Comparison of ENCODE assay signal across 32 cellular contexts in genomic region chrX:137041329-137041728, GRCh38. TPM values are rescaled to one million over a fixed set of nuclear protein-coding genes. Genes with fewer than 3 reads are reported as not detected.
DNase-seq lines count a peak whose midpoint lies in the region; ATAC-seq, FAIRE-seq and TF ChIP-seq lines count a peak whose summit lies in the region.
"Had no signal": no experiment of that assay in that cellular context is flagged by ENCODE, and none has a peak within 500 bp of the region (broad histone marks: within the 10 kb centered on the region; RNA-seq: fewer than 3 reads in every experiment).

No MANE protein-coding gene starts in this region.

- TF ChIP-seq EP300 in H1 (IDR thresholded peaks at IDR 0.05; ENCODE audit: borderline replicate concordance in 1 of 2, low read depth in 2 of 2, low read length in 2 of 2): no peak

- intact Hi-C loops in PC-3 (cut with micrococcal nuclease): no loop called here

- H3K9me3 Mint-ChIP-seq in activated naive CD4-positive, alpha-beta T cell treated with anti-CD3 and anti-CD28 coated beads, Interleukin-2, amount 50 U/mL, for 24 hours: no peaks in the 10 kb centered on the region
- H3K9me3 Mint-ChIP-seq in activated naive CD4-positive, alpha-beta T cell treated with anti-CD3 and anti-CD28 coated beads, Interleukin-2, amount 10 ng/mL, durations not matched to agents 7 days and 5 days: no peaks in the 10 kb centered on the region
- H3K9me3 Mint-ChIP-seq: CD8-positive, alpha-beta memory T cell had no signal

- H3K4me3 Mint-ChIP-seq in activated naive CD4-positive, alpha-beta T cell treated with anti-CD3 and anti-CD28 coated beads, Interleukin-2, amount 50 U/mL, for 24 hours: no peak overlapping the region
- no peak overlapping the region for H3K4me3 Mint-ChIP-seq in activated naive CD4-positive, alpha-beta T cell treated with anti-CD3 and anti-CD28 coated beads, Interleukin-2, amount 10 ng/mL, durations not matched to agents 7 days and 5 days
- H3K4me3 Mint-ChIP-seq: CD14-positive monocyte; CD4-positive, alpha-beta memory T cell; CD4-positive, CD25-positive, alpha-beta regulatory T cell; CD8-positive, alpha-beta memory T cell had no signal

- no peak overlapping the region for H3K14ac ChIP-seq in H1 (ENCODE audit: insufficient read length)

- BruUV-seq in PC-3 (replicated peaks; lab: Mats Ljungman, UMichigan): no TSS peak

- H3K4me1 Mint-ChIP-seq in activated naive CD4-positive, alpha-beta T cell treated with anti-CD3 and anti-CD28 coated beads, Interleukin-2, amount 50 U/mL, for 24 hours: no peaks in the 10 kb centered on the region
- no peaks in the 10 kb centered on the region for H3K4me1 Mint-ChIP-seq in activated naive CD4-positive, alpha-beta T cell treated with anti-CD3 and anti-CD28 coated beads, Interleukin-2, amount 10 ng/mL, durations not matched to agents 7 days and 5 days
- H3K4me1 Mint-ChIP-seq: CD14-positive monocyte; CD4-positive, alpha-beta memory T cell; CD4-positive, CD25-positive, alpha-beta regulatory T cell; CD8-positive, alpha-beta memory T cell had no signal

- H3K27ac ChIP-seq in PC-3 (ENCODE audit: low read length): no peak overlapping the region
- no peak overlapping the region for H3K27ac ChIP-seq in H1 (ENCODE audit: low read depth, low read length)
- H3K27ac ChIP-seq in epithelial cell of prostate: no peak overlapping the region
- H3K27ac ChIP-seq: 22Rv1, A549, BLaER1 had no signal

- H3K27me3 Mint-ChIP-seq in activated naive CD4-positive, alpha-beta T cell treated with anti-CD3 and anti-CD28 coated beads, Interleukin-2, amount 50 U/mL, for 24 hours: peaks cover 2% of the 10 kb centered on the region
- peaks cover 9% of the 10 kb centered on the region for H3K27me3 Mint-ChIP-seq in activated naive CD4-positive, alpha-beta T cell treated with anti-CD3 and anti-CD28 coated beads, Interleukin-2, amount 10 ng/mL, durations not matched to agents 7 days and 5 days

- H4K8ac ChIP-seq in H1 (ENCODE audit: extremely low read depth, insufficient read depth, low read length): no peak overlapping the region

- ATAC-seq in PC-3 (peak; percentile 38; the same call in 1 of the 2 replicates), HG02852 (IDR thresholded peaks at IDR 0.05; ENCODE audit: unreplicated experiment) (no peak)
- ATAC-seq: A549, GM12878 had no signal

- no peak for DNase-seq in activated naive CD4-positive, alpha-beta T cell treated with anti-CD3 and anti-CD28 coated beads, Interleukin-2, amount 10 ng/mL, durations not matched to agents 7 days and 5 days
- DNase-seq in PC-3 (peak; percentile 68), H1 (ENCODE audit: low read depth in 1 of 2, low spot score in 2 of 2) (no peak), epithelial cell of prostate (ENCODE audit: low read depth, low spot score) (peak; percentile 5), ACHN (no peak), NCI-H1092 (lab: John Stamatoyannopoulos, UW) (no peak)
- DNase-seq: BE2C; C1 segment of cervical spinal cord; CD4-positive, alpha-beta memory T cell; CD4-positive, CD25-positive, alpha-beta regulatory T cell; CD8-positive, alpha-beta memory T cell; COR-L47; DMS 273 treated with DMSO at 0.1 percent for 48 hours; DMS153; DMS53; DMS79; DND-41; EL; GDM1 had no signal

- H2AK5ac ChIP-seq in H1 (ENCODE audit: low read depth, low read length): no peak overlapping the region

- POLR2A ChIA-PET in PC-3 (lab: Charles Lee; ENCODE audit: unreplicated experiment): no interaction called here
- POLR2A ChIA-PET in H1 (lab: Charles Lee; ENCODE audit: partially characterized antibody): no interaction called here

- in situ Hi-C loops in ACHN (cut with HindIII; ENCODE audit: low pct_ligation_motif_present, low pct_unique_long_range_greater_than_20kb, low sequenced_read_pairs): no loop called here

- peak overlapping the region; percentile 2 for H3K27ac Mint-ChIP-seq in activated naive CD4-positive, alpha-beta T cell treated with anti-CD3 and anti-CD28 coated beads, Interleukin-2, amount 50 U/mL, for 24 hours
- no peak overlapping the region for H3K27ac Mint-ChIP-seq in activated naive CD4-positive, alpha-beta T cell treated with anti-CD3 and anti-CD28 coated beads, Interleukin-2, amount 10 ng/mL, durations not matched to agents 7 days and 5 days
- H3K27ac Mint-ChIP-seq: CD14-positive monocyte; CD4-positive, alpha-beta memory T cell; CD4-positive, CD25-positive, alpha-beta regulatory T cell; CD8-positive, alpha-beta memory T cell had no signal

- H4K20me1 ChIP-seq in PC-3 (ENCODE audit: low read length): no peaks in the 10 kb centered on the region
- H4K20me1 ChIP-seq in H1 (replicated peaks in 1 of 2; ENCODE audit: control insufficient read depth in 1 of 2, insufficient read depth in 2 of 2, low read length in 2 of 2): no peaks in the 10 kb centered on the region
- H4K20me1 ChIP-seq: BLaER1 had no signal

- no peak overlapping the region for H2BK20ac ChIP-seq in H1 (ENCODE audit: low read length)

- H3K9me2 ChIP-seq in PC-3 (replicated peaks; ENCODE audit: low read length): no peaks in the 10 kb centered on the region

- no peak for TF ChIP-seq POLR2A in H1 (IDR thresholded peaks at IDR 0.05; ENCODE audit: control extremely low read depth in 1 of 2, low read depth in 2 of 2, low read length in 2 of 2)

- no peak overlapping the region for H4K5ac ChIP-seq in H1 (ENCODE audit: insufficient read length, low read depth, low read length)

- no peak overlapping the region for H2BK12ac ChIP-seq in H1 (ENCODE audit: low read depth, low read length)

- H3K18ac ChIP-seq in H1 (ENCODE audit: extremely low read depth, low read length): no peak overlapping the region

- H3K27me3 ChIP-seq in PC-3 (ENCODE audit: low read length): peaks cover 8% of the 10 kb centered on the region; the same call in 1 of the 2 replicates
- peaks cover 0 to 4% (median under 1%) of the 10 kb centered on the region in 4 experiments; a peak in 3 of 7 replicates for H3K27me3 ChIP-seq in H1 (replicated peaks in 1 of 4; ENCODE audit: control insufficient read depth in 3 of 4, extremely low read depth in 1 of 4, insufficient read depth in 3 of 4, low read length in 3 of 4)

- H3F3A ChIP-seq in PC-3 (ENCODE audit: low read length, unreplicated experiment): no peaks in the 10 kb centered on the region

- peak; percentile 36 for FAIRE-seq in H1 (lab: Jason Lieb, UNC)
- FAIRE-seq: GM12878, GM12892, GM18507 had no signal

- peak overlapping the region; percentile 31; the same call in 1 of the 2 replicates for H2AFZ ChIP-seq in PC-3 (ENCODE audit: low read length)
- no peak overlapping the region for H2AFZ ChIP-seq in H1 (ENCODE audit: low read length)

- H3K4ac ChIP-seq in H1 (replicated peaks; ENCODE audit: insufficient read length, low read depth, low read length): no peak overlapping the region

- H2BK15ac ChIP-seq in H1 (ENCODE audit: low read length): no peak overlapping the region

- H4K91ac ChIP-seq in H1 (replicated peaks; ENCODE audit: insufficient read length, low read length): no peak overlapping the region

- no peak overlapping the region for H3K23ac ChIP-seq in H1 (ENCODE audit: insufficient read length)

- no peak overlapping the region for H2BK120ac ChIP-seq in H1 (replicated peaks; ENCODE audit: low read depth, low read length)

- TF ChIP-seq RAD21 in H1 (IDR thresholded peaks at IDR 0.05 in 1 of 2, conservative IDR thresholded peaks at IDR 0.05 in 1 of 2; ENCODE audit: low read depth in 2 of 2, low read length in 2 of 2): no peak

- no peak for TF ChIP-seq CTCF in PC-3 (conservative IDR thresholded peaks at IDR 0.05; ENCODE audit: low read depth, low read length)
- TF ChIP-seq CTCF in H1 (IDR thresholded peaks at IDR 0.05; ENCODE audit: control extremely low read depth in 1 of 3, insufficient read depth in 1 of 3, low read depth in 1 of 3, low read length in 3 of 3): no peak

- H3K79me1 ChIP-seq in H1 (ENCODE audit: low read depth, low read length): no peaks in the 10 kb centered on the region

- H3K9me3 ChIP-seq in PC-3 (ENCODE audit: low read length) (no peaks in the 10 kb centered on the region), H1 (ENCODE audit: insufficient read depth in 2 of 2, low read depth in 1 of 2, low read length in 1 of 2) (no peaks in the 10 kb centered on the region)
- H3K9me3 ChIP-seq: A549, BE2C, BLaER1 had no signal

- H3K23me2 ChIP-seq in H1 (ENCODE audit: low read depth, low read length): no peaks in the 10 kb centered on the region

- no peaks in the 10 kb centered on the region for H3K36me3 Mint-ChIP-seq in activated naive CD4-positive, alpha-beta T cell treated with anti-CD3 and anti-CD28 coated beads, Interleukin-2, amount 50 U/mL, for 24 hours
- H3K36me3 Mint-ChIP-seq in activated naive CD4-positive, alpha-beta T cell treated with anti-CD3 and anti-CD28 coated beads, Interleukin-2, amount 10 ng/mL, durations not matched to agents 7 days and 5 days: no peaks in the 10 kb centered on the region
- H3K36me3 Mint-ChIP-seq: CD14-positive monocyte; CD4-positive, alpha-beta memory T cell; CD4-positive, CD25-positive, alpha-beta regulatory T cell; CD8-positive, alpha-beta memory T cell had no signal

- H3K9ac ChIP-seq in PC-3 (ENCODE audit: low read length) (no peak overlapping the region), H1 (replicated peaks in 1 of 4; ENCODE audit: extremely low read depth in 1 of 4, low read depth in 3 of 4, low read length in 3 of 4) (no peak overlapping the region)
- H3K9ac ChIP-seq: BLaER1 had no signal

- H3K79me2 ChIP-seq in PC-3 (ENCODE audit: low read length) (no peaks in the 10 kb centered on the region), H1 (ENCODE audit: control insufficient read depth in 1 of 2, insufficient read depth in 2 of 2, low read length in 2 of 2) (no peaks in the 10 kb centered on the region)

- no peak overlapping the region for H3K56ac ChIP-seq in H1 (replicated peaks; ENCODE audit: insufficient read length, low read depth, low read length)

- H2BK5ac ChIP-seq in H1 (ENCODE audit: low read depth, low read length): no peak overlapping the region

- WGBS in H1 (ENCODE audit: extremely low coverage in 1 of 2, insufficient coverage in 1 of 2, insufficient read length in 1 of 2, insufficient replicate concordance in 2 of 2, low coverage in 1 of 2, low lambda C conversion rate in 2 of 2, missing lambda C conversion rate in 1 of 2), 2 experiments: 86% methylated on average over 3 of the region's 3 CpGs; no CpG with 5 or more reads in 1 of the 2 experiments

- H3K4me2 ChIP-seq in PC-3 (ENCODE audit: low read length): peak overlapping the region; percentile 44
- no peak overlapping the region for H3K4me2 ChIP-seq in H1 (ENCODE audit: insufficient read depth in 1 of 2, low read depth in 2 of 2, low read length in 2 of 2)
- H3K4me2 ChIP-seq: A549, BLaER1 had no signal

- H3K4me3 ChIP-seq in PC-3 (ENCODE audit: low read length) (no peak overlapping the region), H1 (ENCODE audit: extremely low read depth in 1 of 4, insufficient read depth in 2 of 4, low read depth in 3 of 4, low read length in 4 of 4) (no peak overlapping the region)
- H3K4me3 ChIP-seq: A549, BLaER1, GM12878 had no signal

- H3K4me1 ChIP-seq in PC-3 (ENCODE audit: insufficient read depth, low read length) (peaks cover 9% of the 10 kb centered on the region; the same call in 1 of the 2 replicates), H1 (replicated peaks in 1 of 4; ENCODE audit: control insufficient read depth in 3 of 4, insufficient read depth in 4 of 4, low read length in 3 of 4) (no peaks in the 10 kb centered on the region)
- H3K4me1 ChIP-seq: A549, BE2C, BLaER1 had no signal

- H3K36me3 ChIP-seq in PC-3 (ENCODE audit: low read depth, low read length): no peaks in the 10 kb centered on the region
- no peaks in the 10 kb centered on the region for H3K36me3 ChIP-seq in H1 (ENCODE audit: control insufficient read depth in 2 of 4, insufficient read depth in 4 of 4, low read length in 3 of 4)
- H3K36me3 ChIP-seq: BE2C, BLaER1 had no signal

- CTCF ChIA-PET in activated naive CD4-positive, alpha-beta T cell treated with anti-CD3 and anti-CD28 coated beads, Interleukin-2, amount 10 ng/mL, durations not matched to agents 7 days and 5 days (lab: Charles Lee): no interaction called here
- CTCF ChIA-PET in PC-3 (lab: Charles Lee) (interaction anchor here (0.7 kb wide), 1 partner anchor 275 kb away, joined by 3 read pairs; no protein-coding TSS in a partner anchor), H1 (lab: Charles Lee; ENCODE audit: partially characterized antibody) (interaction anchor here (1.2 kb wide), 1 partner anchor 11 kb away, joined by 5 read pairs; no protein-coding TSS in a partner anchor)

RNA-seq across cellular contexts. Expression of gene GPR101, which starts 7.5 kb away (rescaled TPM):
- total RNA-seq in PC-3 (2014; rRNA removed): not detected in 2 replicates
- total RNA-seq in H1 (2021; fragmentation: NEBNext Ultra II Directional; extraction: Animal tissue kit (Norgen Biotek cat#: 25700)): not detected in 2 replicates
- polyA plus RNA-seq in H1 (2011; rRNA removed): not detected in 2 replicates
- polyA plus RNA-seq in H1 (2011; cell fraction: cytosol; rRNA removed): not detected
- polyA plus RNA-seq in H1 (2011; cell fraction: nucleus; rRNA removed): not detected
- not detected in 4 replicates for polyA plus RNA-seq in H1 (2012, experiment 1 of 2)
- polyA plus RNA-seq in H1 (2012, experiment 2 of 2): not detected
- polyA plus RNA-seq in H1 (2013, experiment 1 of 2): not detected
- polyA plus RNA-seq in H1 (2013, experiment 2 of 2): 0.02 TPM
- not detected in 2 replicates for polyA minus RNA-seq in H1 (2011; rRNA and poly(A)+ RNA removed)
- not detected for polyA minus RNA-seq in H1 (2011; cell fraction: cytosol; rRNA and poly(A)+ RNA removed)
- not detected for polyA minus RNA-seq in H1 (2011; cell fraction: nucleus; rRNA and poly(A)+ RNA removed)
- total RNA-seq: A172; CD4-positive, alpha-beta memory T cell; CD4-positive, CD25-positive, alpha-beta regulatory T cell; CD8-positive, alpha-beta memory T cell; Daoy; G401; GM12878 had no signal
- polyA plus RNA-seq: A549; AG04450; CD14-positive monocyte; CD4-positive, alpha-beta memory T cell; CD4-positive, CD25-positive, alpha-beta regulatory T cell; CD8-positive, alpha-beta memory T cell; GM12878 had no signal

Comparison
In these comparisons a context has a peak if more than half of its experiments do, and no peak if none do; other contexts are left out.
1. DNase-seq: peak in PC-3 (single experiment) and epithelial cell of prostate (single experiment); none in activated naive CD4-positive, alpha-beta T cell treated with anti-CD3 and anti-CD28 coated beads, Interleukin-2, amount 10 ng/mL, durations not matched to agents 7 days and 5 days (single experiment), H1 (0 of 2), ACHN (single experiment) and NCI-H1092 (single experiment).